In the genomic region with DNA sequence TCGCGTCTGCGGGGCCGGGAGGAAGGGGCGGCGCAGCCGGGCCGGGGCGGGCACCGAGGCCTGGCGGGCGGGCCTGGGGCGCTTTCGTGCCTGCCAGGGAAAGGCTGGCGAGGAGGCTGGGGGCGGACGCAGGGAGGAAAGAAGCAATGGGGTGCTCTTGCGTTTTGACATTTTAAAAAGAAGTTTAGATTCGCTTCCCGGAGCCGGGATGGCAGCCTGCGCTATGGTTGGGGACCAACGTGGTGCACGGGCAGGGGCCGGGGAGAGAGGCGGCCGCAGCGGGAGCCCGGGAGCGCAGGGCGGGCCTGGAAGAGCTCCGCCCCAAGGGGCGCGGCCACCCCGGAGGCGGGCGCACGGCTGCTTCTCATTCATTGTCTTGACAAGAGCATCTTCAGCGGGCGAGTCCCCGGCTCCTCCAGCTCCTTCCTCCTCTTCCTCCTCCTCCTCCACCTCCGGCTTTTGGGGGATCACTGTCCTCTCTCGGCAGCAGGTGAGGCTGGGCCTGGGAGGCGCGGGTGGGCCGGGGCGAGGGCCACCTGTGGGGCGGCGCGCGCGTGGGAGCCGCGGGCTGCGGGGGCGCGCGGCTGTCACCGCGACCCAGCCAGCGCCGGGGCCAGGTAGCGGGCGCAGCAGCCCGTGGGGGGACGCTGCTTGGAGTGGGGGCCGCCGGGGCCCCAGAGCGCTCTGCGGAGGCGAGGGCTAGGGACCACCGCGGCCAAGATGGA, we compare ENCODE assay signal across 8 cellular contexts. TPM values are rescaled to one million over a fixed set of nuclear protein-coding genes. Genes with fewer than 3 reads are reported as not detected.
A peak's percentile ranks its signal among the peaks of the same experiment; 100 is the strongest.
DNase-seq lines count a peak whose midpoint lies in the region; ATAC-seq and TF ChIP-seq lines count a peak whose summit lies in the region.

A gene (plus strand): TSS at position 367 of the 725 bp plus-strand sequence. CDS start 1,608 bp downstream, outside the sequence.

- no peaks in the 10 kb centered on the region for H3K36me3 ChIP-seq in hepatocyte (replicated peaks; ENCODE audit: insufficient read depth, low read depth)
- no peaks in the 10 kb centered on the region for H3K36me3 ChIP-seq in vagina

- no peaks in the 10 kb centered on the region for H4K20me1 ChIP-seq in hepatocyte (ENCODE audit: insufficient read depth, poor library complexity, severe bottlenecking)

- intact Hi-C loops in vagina (cut with DNase I): no loop called here

- peak; percentile 63 for ATAC-seq in T-helper 17 cell

- peaks cover 15% of the 10 kb centered on the region for H3K36me3 Mint-ChIP-seq in T-helper 17 cell (ENCODE audit: low read depth)

- H2AFZ ChIP-seq in hepatocyte: peak within 1 kb of the TSS; percentile 84

- H3K79me2 ChIP-seq in hepatocyte: no peaks in the 10 kb centered on the region

- 1% methylated on average over 18 of the region's 73 CpGs for WGBS in hepatocyte (ENCODE audit: low lambda C conversion rate, missing lambda C conversion rate)

- DNase-seq in ELR (ENCODE audit: low read depth) (peak; percentile 79), HCEC 1CT (peak; percentile 76), NB4 (ENCODE audit: low read depth) (peak; percentile 94), T-helper 17 cell (peak; percentile 70 to 79 (median 76)), hepatocyte (ENCODE audit: low spot score) (peak; percentile 91), retina (peak; percentile 94), vagina (ENCODE audit: extremely low spot score in 2 of 2) (peak in 1 of 2 donors; percentile 86)

- TF ChIP-seq CTCF in NB4 (IDR thresholded peaks at IDR 0.05; ENCODE audit: low read depth, low read length) (no peak), hepatocyte (IDR thresholded peaks at IDR 0.05; ENCODE audit: poor library complexity) (no peak), vagina (IDR thresholded peaks at IDR 0.05) (no peak)

- peak; percentile 72 for TF ChIP-seq POLR2A in NB4 (IDR thresholded peaks at IDR 0.05; ENCODE audit: extremely low read depth, insufficient read length)
- peak in 1 of 2 donors; percentile 50 for TF ChIP-seq POLR2A in vagina (IDR thresholded peaks at IDR 0.05)

- H3K4me3 Mint-ChIP-seq in T-helper 17 cell: peak within 1 kb of the TSS; percentile 99

- no peaks in the 10 kb centered on the region for H3K9me3 ChIP-seq in T-helper 17 cell (ENCODE audit: control insufficient read depth, low read length, poor library complexity, severe bottlenecking)
- H3K9me3 ChIP-seq in hepatocyte (ENCODE audit: low read depth): no peaks in the 10 kb centered on the region
- no peaks in the 10 kb centered on the region for H3K9me3 ChIP-seq in vagina

- no peaks in the 10 kb centered on the region for H3K9me2 ChIP-seq in hepatocyte (replicated peaks; ENCODE audit: insufficient read depth)

- peaks cover 35% of the 10 kb centered on the region for H3K4me1 Mint-ChIP-seq in T-helper 17 cell

- H3K27me3 ChIP-seq in hepatocyte: no peaks in the 10 kb centered on the region
- H3K27me3 ChIP-seq in vagina: no peaks in the 10 kb centered on the region

- peak within 1 kb of the TSS; percentile 87 for H3K4me2 ChIP-seq in hepatocyte

- H3K27ac Mint-ChIP-seq in T-helper 17 cell: peak within 1 kb of the TSS; percentile 98

- no peaks in the 10 kb centered on the region for H3K27me3 Mint-ChIP-seq in T-helper 17 cell

- H3K27ac ChIP-seq in angular gyrus (ENCODE audit: low read depth, low read length) (peak within 1 kb of the TSS; percentile 82), hepatocyte (peak within 1 kb of the TSS; percentile 62), vagina (peak within 1 kb of the TSS; percentile 87)

- H3K4me1 ChIP-seq in hepatocyte (ENCODE audit: insufficient read depth) (no peaks in the 10 kb centered on the region), vagina (peaks cover 15% of the 10 kb centered on the region)

- H3K4me3 ChIP-seq in NB4 (ENCODE audit: low read depth, low read length) (peak within 1 kb of the TSS; percentile 90), hepatocyte (peak within 1 kb of the TSS; percentile 54), vagina (peak within 1 kb of the TSS; percentile 51 to 68)

RNA-seq across cellular contexts. Expression of the gene that starts here (rescaled TPM):
- total RNA-seq in T-helper 17 cell: 100 to 1,000 TPM; 665 to 718 TPM
- total RNA-seq in hepatocyte: 2.4 and 3.2 TPM in 2 replicates
- 1.7 and 3.4 TPM in 2 replicates for polyA plus RNA-seq in hepatocyte
- total RNA-seq in vagina: 51.1 TPM

Comparison
In these comparisons a context has a peak if more than half of its experiments do, and no peak if none do; other contexts are left out.
1. RNA of the gene that starts here (total RNA-seq): 665 to 718 TPM in T-helper 17 cell and 51.1 TPM in vagina (single experiment); 2.4 to 3.2 TPM in hepatocyte; every median in the first group is over 10 times any median in the second.
2. RNA of the gene that starts here (total RNA-seq): 665 to 718 TPM in T-helper 17 cell; 51.1 TPM in vagina (single experiment); every median in the first group is over 10 times any median in the second.
3. Peak in every context shown above with its lines, with median percentiles within 50 percentile points of each other: H3K4me3 ChIP-seq and H3K27ac ChIP-seq.